18 cellular contexts compared by ENCODE assay signal in the genomic region with DNA sequence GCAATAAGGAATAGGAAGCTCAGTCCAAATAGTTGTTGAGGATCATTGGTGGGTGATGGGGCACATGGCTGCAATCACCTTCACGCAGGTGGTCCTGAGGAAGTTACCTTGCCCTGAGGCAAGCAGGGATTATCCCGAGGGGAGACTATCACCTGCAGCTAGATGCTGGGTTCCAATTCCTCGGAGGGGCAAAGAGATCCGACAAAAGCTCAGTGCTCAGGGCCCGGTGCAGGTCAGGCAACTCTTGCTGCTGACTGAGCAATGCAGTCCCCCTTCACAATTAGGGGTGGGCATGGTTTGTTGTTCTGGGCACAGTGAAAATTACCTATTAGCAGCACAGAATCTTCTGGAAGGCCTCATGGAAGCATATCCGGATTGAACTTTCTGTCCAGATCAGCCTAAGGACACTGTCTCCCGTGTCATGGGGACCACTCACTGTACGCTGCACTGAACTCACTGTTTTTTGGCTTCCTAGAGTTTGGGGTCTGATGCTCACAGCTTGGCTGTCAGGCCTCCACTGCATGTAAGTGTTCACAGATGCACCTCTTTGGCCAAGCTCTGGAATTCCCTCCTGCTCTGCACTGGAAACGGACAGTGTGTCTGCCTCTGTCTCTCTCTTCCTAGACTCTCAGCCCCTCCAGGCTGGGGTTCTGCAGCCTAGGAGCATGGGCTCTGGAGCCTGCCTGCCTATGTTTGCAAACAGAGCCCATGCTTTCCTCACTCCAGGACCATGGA.
A peak's percentile ranks its signal among the peaks of the same experiment; 100 is the strongest.
DNase-seq lines count a peak whose midpoint lies in the region; ATAC-seq and TF ChIP-seq lines count a peak whose summit lies in the region.
"Had no signal": no experiment of that assay in that cellular context is flagged by ENCODE, and none has a peak within 500 bp of the region (broad histone marks: within the 10 kb centered on the region; RNA-seq: fewer than 3 reads in every experiment).

No MANE protein-coding gene starts in this region.

- no peaks in the 10 kb centered on the region for H3K27me3 Mint-ChIP-seq in activated CD8-positive, alpha-beta memory T cell treated with anti-CD3 and anti-CD28 coated beads, Interleukin-2, amount 10 ng/mL, durations not matched to agents 7 days and 5 days
- H3K27me3 Mint-ChIP-seq in osteocyte (ENCODE audit: unreplicated experiment): no peaks in the 10 kb centered on the region

- H3K4me1 ChIP-seq in esophagus muscularis mucosa: no peaks in the 10 kb centered on the region
- H3K4me1 ChIP-seq in aorta (ENCODE audit: control insufficient read depth in 1 of 2, insufficient read depth in 2 of 2, low read length in 2 of 2): no peaks in the 10 kb centered on the region

- no peak for TF ChIP-seq EP300 in esophagus muscularis mucosa (IDR thresholded peaks at IDR 0.05)

- TF ChIP-seq POLR2A in esophagus muscularis mucosa (IDR thresholded peaks at IDR 0.05; ENCODE audit: low read depth): no peak

- no peaks in the 10 kb centered on the region for H3K36me3 ChIP-seq in esophagus muscularis mucosa
- no peaks in the 10 kb centered on the region for H3K36me3 ChIP-seq in aorta (ENCODE audit: control insufficient read depth in 1 of 2, insufficient read depth in 2 of 2, low read length in 1 of 2)
- H3K36me3 ChIP-seq: BLaER1 had no signal

- ATAC-seq in activated CD8-positive, alpha-beta memory T cell treated with anti-CD3 and anti-CD28 coated beads, Interleukin-2, amount 10 ng/mL, durations not matched to agents 7 days and 5 days: no peak
- ATAC-seq in aorta (ENCODE audit: low FRiP score) (peak; percentile 24), HG02610 (IDR thresholded peaks at IDR 0.05; ENCODE audit: unreplicated experiment) (no peak)
- ATAC-seq: HCT116, HepG2 had no signal

- no peaks in the 10 kb centered on the region for H3K9me3 Mint-ChIP-seq in activated CD8-positive, alpha-beta memory T cell treated with anti-CD3 and anti-CD28 coated beads, Interleukin-2, amount 10 ng/mL, durations not matched to agents 7 days and 5 days (ENCODE audit: low read depth)
- peaks cover 32% of the 10 kb centered on the region for H3K9me3 Mint-ChIP-seq in osteocyte (ENCODE audit: unreplicated experiment)

- H3K27me3 ChIP-seq in esophagus muscularis mucosa: peaks cover 0 to 22% (median 0%) of the 10 kb centered on the region in 4 donors
- peaks cover 0 to 1% of the 10 kb centered on the region in 2 donors for H3K27me3 ChIP-seq in aorta (ENCODE audit: control insufficient read depth in 1 of 2, insufficient read depth in 2 of 2, low read length in 1 of 2)
- H3K27me3 ChIP-seq: BLaER1 had no signal

- WGBS in esophagus muscularis mucosa: 84% methylated on average over 5 of the region's 9 CpGs
- 82 to 87% methylated on average over 9 of the region's 9 CpGs for WGBS in aorta, 2 donors

- peak; percentile 22 for DNase-seq in activated CD8-positive, alpha-beta memory T cell treated with anti-CD3 and anti-CD28 coated beads, Interleukin-2, amount 10 ng/mL, durations not matched to agents 7 days and 5 days
- DNase-seq in activated CD8-positive, alpha-beta memory T cell treated with anti-CD3 and anti-CD28 coated beads, Interleukin-2, amount 50 U/mL, for 4 hours: no peak
- DNase-seq in esophagus muscularis mucosa (ENCODE audit: extremely low spot score): peak; percentile 84
- DNase-seq in osteocyte (ENCODE audit: extremely low spot score, unreplicated experiment): peak; percentile 67
- no peak for DNase-seq in aorta
- DNase-seq in HUDEP-2 (lab: John Stamatoyannopoulos, UW; ENCODE audit: unreplicated experiment in 76 of 76): no peak
- DNase-seq: 8988T; CD4-positive, alpha-beta memory T cell; DMS79 treated with DMSO at 0.1 percent for 48 hours; GF-D8; GOT3; H7; HFFc6 had no signal

- H3K27ac Mint-ChIP-seq in activated CD8-positive, alpha-beta memory T cell treated with anti-CD3 and anti-CD28 coated beads, Interleukin-2, amount 10 ng/mL, durations not matched to agents 7 days and 5 days: no peak overlapping the region
- H3K27ac Mint-ChIP-seq in osteocyte (ENCODE audit: unreplicated experiment): no peak overlapping the region
- H3K27ac Mint-ChIP-seq: CD4-positive, alpha-beta memory T cell; HFFc6 had no signal

- H3K27ac ChIP-seq in esophagus muscularis mucosa (replicated peaks in 1 of 4) (no peak overlapping the region), aorta (ENCODE audit: low read depth in 1 of 2, low read length in 2 of 2) (no peak overlapping the region)
- H3K27ac ChIP-seq: BLaER1 had no signal

- intact Hi-C loops in esophagus muscularis mucosa (cut with DNase I) (no loop called here), aorta (cut with DNase I) (no loop called here)

- H3K4me3 Mint-ChIP-seq in activated CD8-positive, alpha-beta memory T cell treated with anti-CD3 and anti-CD28 coated beads, Interleukin-2, amount 10 ng/mL, durations not matched to agents 7 days and 5 days: no peak overlapping the region
- no peak overlapping the region for H3K4me3 Mint-ChIP-seq in osteocyte (ENCODE audit: unreplicated experiment)
- H3K4me3 Mint-ChIP-seq: CD4-positive, alpha-beta memory T cell; HFFc6 had no signal

- H3K4me3 ChIP-seq in esophagus muscularis mucosa (no peak overlapping the region), aorta (ENCODE audit: low read length in 2 of 2) (no peak overlapping the region)
- H3K4me3 ChIP-seq: BLaER1 had no signal

- no peaks in the 10 kb centered on the region for H3K4me1 Mint-ChIP-seq in activated CD8-positive, alpha-beta memory T cell treated with anti-CD3 and anti-CD28 coated beads, Interleukin-2, amount 10 ng/mL, durations not matched to agents 7 days and 5 days
- no peaks in the 10 kb centered on the region for H3K4me1 Mint-ChIP-seq in osteocyte (ENCODE audit: unreplicated experiment)
- H3K4me1 Mint-ChIP-seq: CD14-positive monocyte; CD4-positive, alpha-beta memory T cell had no signal

- TF ChIP-seq CTCF in esophagus muscularis mucosa (IDR thresholded peaks at IDR 0.05) (no peak), osteocyte (IDR thresholded peaks at IDR 0.05) (no peak)

- H3K9me3 ChIP-seq in esophagus muscularis mucosa (peaks cover 0 to 5% (median 2%) of the 10 kb centered on the region in 4 donors), aorta (ENCODE audit: control insufficient read depth, low read length) (peaks cover 3% of the 10 kb centered on the region)

- no peaks in the 10 kb centered on the region for H3K36me3 Mint-ChIP-seq in activated CD8-positive, alpha-beta memory T cell treated with anti-CD3 and anti-CD28 coated beads, Interleukin-2, amount 10 ng/mL, durations not matched to agents 7 days and 5 days
- no peaks in the 10 kb centered on the region for H3K36me3 Mint-ChIP-seq in osteocyte (ENCODE audit: unreplicated experiment)
- H3K36me3 Mint-ChIP-seq: CD14-positive monocyte; CD4-positive, alpha-beta memory T cell had no signal

- CTCF ChIA-PET in activated CD8-positive, alpha-beta memory T cell treated with anti-CD3 and anti-CD28 coated beads, Interleukin-2, amount 10 ng/mL, durations not matched to agents 7 days and 5 days (lab: Charles Lee): no interaction called here

Comparison
In these comparisons a context has a peak if more than half of its experiments do, and no peak if none do; other contexts are left out.
1. DNase-seq: peak in activated CD8-positive, alpha-beta memory T cell treated with anti-CD3 and anti-CD28 coated beads, Interleukin-2, amount 10 ng/mL, durations not matched to agents 7 days and 5 days (single experiment), esophagus muscularis mucosa (single experiment) and osteocyte (single experiment); none in activated CD8-positive, alpha-beta memory T cell treated with anti-CD3 and anti-CD28 coated beads, Interleukin-2, amount 50 U/mL, for 4 hours (single experiment), aorta (0 of 2) and HUDEP-2 (0 of 76).